9 cellular contexts compared by ENCODE assay signal in genomic region chr18:57768557-57769326, GRCh38. TPM values are rescaled to one million over a fixed set of nuclear protein-coding genes. Genes with fewer than 3 reads are reported as not detected.
A peak's percentile ranks its signal among the peaks of the same experiment; 100 is the strongest.
DNase-seq lines count a peak whose midpoint lies in the region; ATAC-seq and TF ChIP-seq lines count a peak whose summit lies in the region.
"Had no signal": no experiment of that assay in that cellular context is flagged by ENCODE, and none has a peak within 500 bp of the region (broad histone marks: within the 10 kb centered on the region; RNA-seq: fewer than 3 reads in every experiment).

No MANE protein-coding gene starts in this region.

- H3K9me3 ChIP-seq in MG63 (no peaks in the 10 kb centered on the region), adrenal gland (replicated peaks in 1 of 3) (no peaks in the 10 kb centered on the region), transverse colon (no peaks in the 10 kb centered on the region)

- H3K27ac ChIP-seq in adrenal gland (peak overlapping the region in 3 of 5 donors; percentile 23 to 48 (median 42)), transverse colon (peak overlapping the region; percentile 82 to 87 (median 87))

- H3K36me3 ChIP-seq in MG63 (peaks cover 42% of the 10 kb centered on the region), adrenal gland (replicated peaks in 1 of 2) (no peaks in the 10 kb centered on the region), transverse colon (no peaks in the 10 kb centered on the region)

- no peak for TF ChIP-seq CTCF in adrenal gland (IDR thresholded peaks at IDR 0.05)
- TF ChIP-seq CTCF in transverse colon (IDR thresholded peaks at IDR 0.05) = no peak

- WGBS in adrenal gland, 4 donors = 64 to 72% (median 69%) methylated on average over 7 to 8 of the region's 8 CpGs
- WGBS in transverse colon (ENCODE audit: low coverage in 1 of 2), 2 donors = 8 to 63% methylated on average over 1 to 8 of the region's 8 CpGs

- intact Hi-C loops in adrenal gland (cut with DNase I) (no loop called here), transverse colon (cut with DNase I; ENCODE audit: low total_unique reads) (no loop called here)

- peak; percentile 28 for DNase-seq in MG63
- DNase-seq in adrenal gland = no peak
- DNase-seq in hepatic stellate cell (ENCODE audit: low spot score) = peak; percentile 36
- no peak for DNase-seq in transverse colon
- DNase-seq in globus pallidus (ENCODE audit: low spot score) = no peak
- DNase-seq in activated CD8-positive, alpha-beta memory T cell treated with anti-CD3 and anti-CD28 coated beads, Interleukin-2, amount 50 U/mL, for 48 hours = no peak
- DNase-seq: natural killer cell, OCI-M1 had no signal

- peaks cover 10 to 13% of the 10 kb centered on the region in 2 donors for H3K4me1 ChIP-seq in adrenal gland (replicated peaks in 1 of 2)
- H3K4me1 ChIP-seq in transverse colon = peaks cover 22 to 79% (median 64%) of the 10 kb centered on the region in 4 donors

- H3K4me3 ChIP-seq in MG63 (no peak overlapping the region), adrenal gland (no peak overlapping the region), transverse colon (no peak overlapping the region)

- TF ChIP-seq EP300 in transverse colon (IDR thresholded peaks at IDR 0.05; ENCODE audit: low read depth) = no peak

- H3K27me3 ChIP-seq in MG63 (no peaks in the 10 kb centered on the region), adrenal gland (no peaks in the 10 kb centered on the region), transverse colon (no peaks in the 10 kb centered on the region)

- in situ Hi-C loops in transverse colon (cut with MboI; ENCODE audit: low pct_ligation_motif_present in 1 of 4, low pct_unique_long_range_greater_than_20kb in 1 of 4, low sequenced_read_pairs in 3 of 4) = no loop called here

- TF ChIP-seq POLR2A in adrenal gland (IDR thresholded peaks at IDR 0.05) = no peak
- TF ChIP-seq POLR2A in transverse colon (IDR thresholded peaks at IDR 0.05) = no peak

- no peak for ATAC-seq in HG03457 (IDR thresholded peaks at IDR 0.05; ENCODE audit: unreplicated experiment)

RNA-seq across cellular contexts. Expression of gene ATP8B1, which starts 34.4 kb away (rescaled TPM):
- total RNA-seq in MG63 (2014; rRNA removed; shearing (Covaris generic); ENCODE audit: low replicate concordance) = 61.4 and 68.0 TPM in 2 replicates
- total RNA-seq in adrenal gland = 10 to 100 TPM; 11.4 to 42.5 (median 15.8) TPM
- 10 to 100 TPM in 1 of 3 donors, 1 to 10 TPM in 2; 4.3 to 13.4 (median 4.7) TPM for polyA plus RNA-seq in adrenal gland
- total RNA-seq in transverse colon = 100 to 1,000 TPM; 120 to 321 (median 252) TPM
- total RNA-seq: natural killer cell had no signal

Comparison
In these comparisons a context has a peak if more than half of its experiments do, and no peak if none do; other contexts are left out.
1. DNase-seq: peak in MG63 (single experiment) and hepatic stellate cell (single experiment); none in adrenal gland (0 of 7), transverse colon (single experiment), globus pallidus (single experiment) and activated CD8-positive, alpha-beta memory T cell treated with anti-CD3 and anti-CD28 coated beads, Interleukin-2, amount 50 U/mL, for 48 hours (single experiment).